In the genomic region with DNA sequence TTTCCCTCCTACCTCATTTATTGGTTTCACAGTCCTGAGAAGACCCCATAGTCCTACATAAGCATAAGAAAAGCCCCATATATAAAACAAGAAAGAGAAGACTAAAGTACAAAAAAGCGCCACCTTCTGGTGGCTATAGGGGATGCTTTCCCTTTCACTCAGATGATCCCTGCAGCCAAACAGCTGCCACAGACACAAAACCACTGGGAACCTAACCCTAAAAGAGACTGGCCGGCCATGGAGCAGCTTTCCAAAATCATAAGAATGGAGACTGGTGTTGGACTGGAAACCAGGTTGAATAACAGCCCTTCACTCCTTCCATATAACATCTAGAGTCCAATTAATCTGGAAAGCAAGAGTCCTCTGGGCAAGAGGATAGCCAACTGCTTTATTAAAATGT, we compare ENCODE assay signal across 8 cellular contexts. TPM values are rescaled to one million over a fixed set of nuclear protein-coding genes. Genes with fewer than 3 reads are reported as not detected.
A peak's percentile ranks its signal among the peaks of the same experiment; 100 is the strongest.
DNase-seq lines count a peak whose midpoint lies in the region; ATAC-seq and TF ChIP-seq lines count a peak whose summit lies in the region.

No MANE protein-coding gene starts in this region.

- POLR2A ChIA-PET in HEK293T (lab: Yijun Ruan, JAX) = interaction anchor here (3.4 kb wide), 1 partner anchor 11 kb away, joined by 14 read pairs; a partner anchor contains a TSS

- intact Hi-C loops in activated T-helper 2 cell treated with anti-CD3 and anti-CD28 coated beads, Interferon-gamma antibody, Interleukin-2, Interleukin-4, amounts not matched to agents 10 μg/mL and 5 μg/mL and 100 μg/mL, durations not matched to agents 14 hours and 24 hours and 36 hours (cut with micrococcal nuclease) = loop anchor here (5.0 kb wide), 1 partner anchor 127 kb away; no protein-coding TSS in a partner anchor

- peak overlapping the region; percentile 38 for H3K27ac Mint-ChIP-seq in T-helper 2 cell treated with Interferon-gamma antibody and Interleukin-4, amounts not matched to agents 5 μg/mL and 100 μg/mL, for 36 hours
- no peak overlapping the region for H3K27ac Mint-ChIP-seq in activated T-helper 2 cell treated with anti-CD3 and anti-CD28 coated beads, Interferon-gamma antibody, Interleukin-2, Interleukin-4, amounts not matched to agents 10 μg/mL and 5 μg/mL and 100 μg/mL, durations not matched to agents 14 hours and 24 hours and 36 hours

- H3K27me3 Mint-ChIP-seq in T-helper 2 cell treated with Interferon-gamma antibody and Interleukin-4, amounts not matched to agents 5 μg/mL and 100 μg/mL, for 36 hours (ENCODE audit: low read depth) = no peaks in the 10 kb centered on the region
- H3K27me3 Mint-ChIP-seq in activated T-helper 2 cell treated with anti-CD3 and anti-CD28 coated beads, Interferon-gamma antibody, Interleukin-2, Interleukin-4, amounts not matched to agents 10 μg/mL and 5 μg/mL and 100 μg/mL, durations not matched to agents 14 hours and 24 hours and 36 hours (ENCODE audit: low read depth) = no peaks in the 10 kb centered on the region

- H3K9me3 Mint-ChIP-seq in T-helper 2 cell treated with Interferon-gamma antibody and Interleukin-4, amounts not matched to agents 5 μg/mL and 100 μg/mL, for 36 hours = no peaks in the 10 kb centered on the region
- no peaks in the 10 kb centered on the region for H3K9me3 Mint-ChIP-seq in activated T-helper 2 cell treated with anti-CD3 and anti-CD28 coated beads, Interferon-gamma antibody, Interleukin-2, Interleukin-4, amounts not matched to agents 10 μg/mL and 5 μg/mL and 100 μg/mL, durations not matched to agents 14 hours and 24 hours and 36 hours

- ATAC-seq in HG03175 (IDR thresholded peaks at IDR 0.05; ENCODE audit: unreplicated experiment) (no peak), GM18861 (IDR thresholded peaks at IDR 0.05; ENCODE audit: unreplicated experiment) (no peak)

- no peaks in the 10 kb centered on the region for H3K9me3 ChIP-seq in mucosa of rectum (ENCODE audit: control insufficient read depth in 2 of 2, low read length in 2 of 2)

- DNase-seq in COLO668 (lab: John Stamatoyannopoulos, UW; ENCODE audit: unreplicated experiment) = peak; percentile 19
- DNase-seq in HEK293T (ENCODE audit: extremely low spot score) = peak; percentile 66
- DNase-seq in T-helper 2 cell treated with Interferon-gamma antibody and Interleukin-4, amounts not matched to agents 5 μg/mL and 100 μg/mL, for 36 hours (ENCODE audit: low spot score) = no peak
- peak; percentile 20 for DNase-seq in effector CD4-positive, alpha-beta T cell
- DNase-seq in activated T-helper 2 cell treated with anti-CD3 and anti-CD28 coated beads, Interferon-gamma antibody, Interleukin-2, Interleukin-4, amounts not matched to agents 10 μg/mL and 5 μg/mL and 100 μg/mL, durations not matched to agents 14 hours and 24 hours and 36 hours (ENCODE audit: low spot score) = no peak

- H3K4me3 ChIP-seq in mucosa of rectum (ENCODE audit: low read length in 2 of 2) = peak overlapping the region in 1 of 2 donors; percentile 39

- no peak overlapping the region for H3K4me3 Mint-ChIP-seq in T-helper 2 cell treated with Interferon-gamma antibody and Interleukin-4, amounts not matched to agents 5 μg/mL and 100 μg/mL, for 36 hours
- no peak overlapping the region for H3K4me3 Mint-ChIP-seq in activated T-helper 2 cell treated with anti-CD3 and anti-CD28 coated beads, Interferon-gamma antibody, Interleukin-2, Interleukin-4, amounts not matched to agents 10 μg/mL and 5 μg/mL and 100 μg/mL, durations not matched to agents 14 hours and 24 hours and 36 hours (ENCODE audit: low read depth)

- H3K4me1 ChIP-seq in mucosa of rectum (ENCODE audit: control insufficient read depth in 2 of 2, insufficient read depth in 2 of 2, low read length in 2 of 2) = peaks cover 30 to 32% of the 10 kb centered on the region in 2 donors

- H3K36me3 Mint-ChIP-seq in T-helper 2 cell treated with Interferon-gamma antibody and Interleukin-4, amounts not matched to agents 5 μg/mL and 100 μg/mL, for 36 hours (ENCODE audit: low read depth) = peaks cover 57% of the 10 kb centered on the region
- peaks cover 67% of the 10 kb centered on the region for H3K36me3 Mint-ChIP-seq in activated T-helper 2 cell treated with anti-CD3 and anti-CD28 coated beads, Interferon-gamma antibody, Interleukin-2, Interleukin-4, amounts not matched to agents 10 μg/mL and 5 μg/mL and 100 μg/mL, durations not matched to agents 14 hours and 24 hours and 36 hours (ENCODE audit: low read depth)

- H3K4me1 Mint-ChIP-seq in T-helper 2 cell treated with Interferon-gamma antibody and Interleukin-4, amounts not matched to agents 5 μg/mL and 100 μg/mL, for 36 hours (ENCODE audit: low read depth) = peaks cover 18% of the 10 kb centered on the region
- H3K4me1 Mint-ChIP-seq in activated T-helper 2 cell treated with anti-CD3 and anti-CD28 coated beads, Interferon-gamma antibody, Interleukin-2, Interleukin-4, amounts not matched to agents 10 μg/mL and 5 μg/mL and 100 μg/mL, durations not matched to agents 14 hours and 24 hours and 36 hours (ENCODE audit: low read depth) = peaks cover 13% of the 10 kb centered on the region

- CTCF ChIA-PET in HEK293T (lab: Yijun Ruan, JAX) = interaction anchor here (0.6 to 3.1 kb wide), 7 partner anchors 10 to 160 kb away, joined by 3 to 11 read pairs (median 3); a partner anchor contains a TSS

- peaks cover 33 to 62% of the 10 kb centered on the region in 2 donors for H3K36me3 ChIP-seq in mucosa of rectum (ENCODE audit: control insufficient read depth in 2 of 2, insufficient read depth in 2 of 2, low read length in 2 of 2)

- H3K27me3 ChIP-seq in mucosa of rectum (ENCODE audit: control insufficient read depth in 2 of 2, insufficient read depth in 2 of 2, low read length in 2 of 2) = no peaks in the 10 kb centered on the region

- H3K27ac ChIP-seq in mucosa of rectum (ENCODE audit: low read depth in 2 of 2, low read length in 2 of 2) = peak overlapping the region; percentile 83 to 95

- peak overlapping the region in 1 of 2 donors; percentile 33 for H3K9ac ChIP-seq in mucosa of rectum (ENCODE audit: low read depth in 1 of 2, low read length in 2 of 2)

TF ChIP-seq in HEK293T, 16 proteins besides CTCF, POLR2A, EP300 and RAD21:
- TF ChIP-seq BHLHE40 (IDR thresholded peaks at IDR 0.05; ENCODE audit: borderline replicate concordance) (no peak), ELF4 (IDR thresholded peaks at IDR 0.05) (no peak), HDGF (IDR thresholded peaks at IDR 0.05; ENCODE audit: borderline replicate concordance) (no peak), FOXK2 (IDR thresholded peaks at IDR 0.05) (no peak), ZNF384 (IDR thresholded peaks at IDR 0.05) (no peak), TARDBP (IDR thresholded peaks at IDR 0.05) (no peak), LEF1 (IDR thresholded peaks at IDR 0.05; ENCODE audit: borderline replicate concordance) (no peak)

RNA-seq across cellular contexts. Expression of a gene that starts 11.4 kb away (rescaled TPM):
- total RNA-seq in activated T-helper 2 cell treated with anti-CD3 and anti-CD28 coated beads, Interferon-gamma antibody, Interleukin-2, Interleukin-4, amounts not matched to agents 10 μg/mL and 5 μg/mL and 100 μg/mL, durations not matched to agents 14 hours and 24 hours and 36 hours = 54.6 and 62.7 TPM in 2 replicates

RNA-seq across cellular contexts. Expression of a gene that starts 43.5 kb away (rescaled TPM):
- 3.8 and 4.0 TPM in 2 replicates for total RNA-seq in activated T-helper 2 cell treated with anti-CD3 and anti-CD28 coated beads, Interferon-gamma antibody, Interleukin-2, Interleukin-4, amounts not matched to agents 10 μg/mL and 5 μg/mL and 100 μg/mL, durations not matched to agents 14 hours and 24 hours and 36 hours

Comparison
In these comparisons a context has a peak if more than half of its experiments do, and no peak if none do; other contexts are left out.
1. DNase-seq: peak in COLO668 (single experiment), HEK293T (single experiment) and effector CD4-positive, alpha-beta T cell (single experiment); none in T-helper 2 cell treated with Interferon-gamma antibody and Interleukin-4, amounts not matched to agents 5 μg/mL and 100 μg/mL, for 36 hours (single experiment) and activated T-helper 2 cell treated with anti-CD3 and anti-CD28 coated beads, Interferon-gamma antibody, Interleukin-2, Interleukin-4, amounts not matched to agents 10 μg/mL and 5 μg/mL and 100 μg/mL, durations not matched to agents 14 hours and 24 hours and 36 hours (single experiment).